In genomic region chr16:66618588-66618987, GRCh38 we compare ENCODE assay signal across 12 cellular contexts. TPM values are rescaled to one million over a fixed set of nuclear protein-coding genes. Genes with fewer than 3 reads are reported as not detected.
A peak's percentile ranks its signal among the peaks of the same experiment; 100 is the strongest.
DNase-seq lines count a peak whose midpoint lies in the region; ATAC-seq and TF ChIP-seq lines count a peak whose summit lies in the region.
"Had no signal": no experiment of that assay in that cellular context is flagged by ENCODE, and none has a peak within 500 bp of the region (broad histone marks: within the 10 kb centered on the region; RNA-seq: fewer than 3 reads in every experiment).

No MANE protein-coding gene starts in this region.

- CTCF ChIA-PET in RWPE1 (lab: Yijun Ruan, JAX) = interaction anchor here (0.6 to 2.8 kb wide), 3 partner anchors 10 to 824 kb away, joined by 3 to 20 read pairs (median 9); no protein-coding TSS in a partner anchor

- in situ Hi-C loops in Caki2 (cut with HindIII; ENCODE audit: low pct_unique_long_range_greater_than_20kb, low sequenced_read_pairs) = no loop called here

- no peaks in the 10 kb centered on the region for H3K36me3 ChIP-seq in prostate gland
- H3K36me3 ChIP-seq: right lobe of liver, uterus had no signal

- H3K27me3 Mint-ChIP-seq in activated T-helper 2 cell treated with anti-CD3 and anti-CD28 coated beads, Interferon-gamma antibody, Interleukin-2, Interleukin-4, amounts not matched to agents 10 μg/mL and 5 μg/mL and 100 μg/mL, durations not matched to agents 14 hours and 24 hours and 36 hours (ENCODE audit: low read depth) = no peaks in the 10 kb centered on the region

- 17% methylated on average over 7 of the region's 8 CpGs for WGBS in prostate gland

- H3K4me1 ChIP-seq in prostate gland (replicated peaks) = peaks cover 6% of the 10 kb centered on the region

- no peak overlapping the region for H3K4me3 ChIP-seq in prostate gland
- H3K4me3 ChIP-seq: esophagus muscularis mucosa, right lobe of liver, uterus had no signal

- TF ChIP-seq CTCF in RWPE1 (conservative IDR thresholded peaks at IDR 0.05; ENCODE audit: low read depth) (no peak), prostate gland (IDR thresholded peaks at IDR 0.05) (no peak)

- DNase-seq in Caki2 (ENCODE audit: low read depth) = peak; percentile 79
- peak; percentile 88 for DNase-seq in RWPE1 (ENCODE audit: low spot score)
- peak; percentile 89 for DNase-seq in fibroblast of gingiva (ENCODE audit: low read depth)
- no peak for DNase-seq in prostate gland (ENCODE audit: low spot score)
- no peak for DNase-seq in NCI-H146 (lab: John Stamatoyannopoulos, UW)
- DNase-seq in activated T-helper 2 cell treated with anti-CD3 and anti-CD28 coated beads, Interferon-gamma antibody, Interleukin-2, Interleukin-4, amounts not matched to agents 10 μg/mL and 5 μg/mL and 100 μg/mL, durations not matched to agents 14 hours and 24 hours and 36 hours (ENCODE audit: low spot score) = no peak
- DNase-seq in DMS153 (lab: John Stamatoyannopoulos, UW) = no peak
- DNase-seq: right lobe of liver had no signal

- H3K36me3 Mint-ChIP-seq in activated T-helper 2 cell treated with anti-CD3 and anti-CD28 coated beads, Interferon-gamma antibody, Interleukin-2, Interleukin-4, amounts not matched to agents 10 μg/mL and 5 μg/mL and 100 μg/mL, durations not matched to agents 14 hours and 24 hours and 36 hours (ENCODE audit: low read depth) = peaks cover 4% of the 10 kb centered on the region

- TF ChIP-seq POLR2A in prostate gland (IDR thresholded peaks at IDR 0.05) = no peak

- POLR2A ChIA-PET in RWPE1 (lab: Yijun Ruan, JAX; ENCODE audit: low non-redundant PET) = interaction anchor here (0.8 kb wide), 1 partner anchor 10 kb away, joined by 3 read pairs; no protein-coding TSS in a partner anchor

- no peaks in the 10 kb centered on the region for H3K9me3 ChIP-seq in prostate gland
- H3K9me3 ChIP-seq: esophagus muscularis mucosa, right lobe of liver, uterus had no signal

- H3K27ac Mint-ChIP-seq in activated T-helper 2 cell treated with anti-CD3 and anti-CD28 coated beads, Interferon-gamma antibody, Interleukin-2, Interleukin-4, amounts not matched to agents 10 μg/mL and 5 μg/mL and 100 μg/mL, durations not matched to agents 14 hours and 24 hours and 36 hours = no peak overlapping the region
- H3K27ac Mint-ChIP-seq: IgD-negative memory B cell had no signal

- no peaks in the 10 kb centered on the region for H3K9me3 Mint-ChIP-seq in activated T-helper 2 cell treated with anti-CD3 and anti-CD28 coated beads, Interferon-gamma antibody, Interleukin-2, Interleukin-4, amounts not matched to agents 10 μg/mL and 5 μg/mL and 100 μg/mL, durations not matched to agents 14 hours and 24 hours and 36 hours
- H3K9me3 Mint-ChIP-seq: IgD-negative memory B cell had no signal

- peaks cover 3% of the 10 kb centered on the region for H3K4me1 Mint-ChIP-seq in activated T-helper 2 cell treated with anti-CD3 and anti-CD28 coated beads, Interferon-gamma antibody, Interleukin-2, Interleukin-4, amounts not matched to agents 10 μg/mL and 5 μg/mL and 100 μg/mL, durations not matched to agents 14 hours and 24 hours and 36 hours (ENCODE audit: low read depth)
- H3K4me1 Mint-ChIP-seq: IgD-negative memory B cell had no signal

- ATAC-seq in GM19023 (IDR thresholded peaks at IDR 0.05; ENCODE audit: unreplicated experiment) = no peak

- H3K27me3 ChIP-seq in prostate gland (replicated peaks; ENCODE audit: insufficient read depth) = no peaks in the 10 kb centered on the region
- H3K27me3 ChIP-seq: esophagus muscularis mucosa, right lobe of liver, uterus had no signal

- intact Hi-C loops in prostate gland (cut with DNase I) = no loop called here
- intact Hi-C loops in activated T-helper 2 cell treated with anti-CD3 and anti-CD28 coated beads, Interferon-gamma antibody, Interleukin-2, Interleukin-4, amounts not matched to agents 10 μg/mL and 5 μg/mL and 100 μg/mL, durations not matched to agents 14 hours and 24 hours and 36 hours (cut with micrococcal nuclease) = no loop called here

- H3K4me3 Mint-ChIP-seq in activated T-helper 2 cell treated with anti-CD3 and anti-CD28 coated beads, Interferon-gamma antibody, Interleukin-2, Interleukin-4, amounts not matched to agents 10 μg/mL and 5 μg/mL and 100 μg/mL, durations not matched to agents 14 hours and 24 hours and 36 hours (ENCODE audit: low read depth) = no peak overlapping the region
- H3K4me3 Mint-ChIP-seq: IgD-negative memory B cell had no signal

- peak overlapping the region; percentile 93 for H3K27ac ChIP-seq in RWPE1
- peak overlapping the region; percentile 30 to 47 for H3K27ac ChIP-seq in prostate gland

RNA-seq across cellular contexts. Expression of gene CMTM3, which starts 14.1 kb away (rescaled TPM):
- 46.9 and 68.3 TPM in 2 replicates for total RNA-seq in Caki2 (2014; rRNA removed; shearing (Covaris generic); ENCODE audit: low replicate concordance)
- total RNA-seq in prostate gland = 100 to 1,000 TPM in 1 of 2 donors, 10 to 100 TPM in 1; 10.7 to 133 TPM
- 90.6 and 96.4 TPM in 2 replicates for total RNA-seq in activated T-helper 2 cell treated with anti-CD3 and anti-CD28 coated beads, Interferon-gamma antibody, Interleukin-2, Interleukin-4, amounts not matched to agents 10 μg/mL and 5 μg/mL and 100 μg/mL, durations not matched to agents 14 hours and 24 hours and 36 hours

RNA-seq across cellular contexts. Expression of gene CMTM2, which starts 39.3 kb away (rescaled TPM):
- not detected in 2 replicates for total RNA-seq in Caki2 (2014; rRNA removed; shearing (Covaris generic); ENCODE audit: low replicate concordance)
- total RNA-seq in prostate gland = 10 to 100 TPM in 1 of 2 donors, not detected in 1; 62.9 TPM
- total RNA-seq in activated T-helper 2 cell treated with anti-CD3 and anti-CD28 coated beads, Interferon-gamma antibody, Interleukin-2, Interleukin-4, amounts not matched to agents 10 μg/mL and 5 μg/mL and 100 μg/mL, durations not matched to agents 14 hours and 24 hours and 36 hours = 0.30 and 0.53 TPM in 2 replicates

RNA-seq across cellular contexts. Expression of gene CMTM1, which starts 52.3 kb away (rescaled TPM):
- 0.52 and 1.5 TPM in 2 replicates for total RNA-seq in Caki2 (2014; rRNA removed; shearing (Covaris generic); ENCODE audit: low replicate concordance)
- 1 to 10 TPM; 1.5 to 2.6 TPM for total RNA-seq in prostate gland
- total RNA-seq in activated T-helper 2 cell treated with anti-CD3 and anti-CD28 coated beads, Interferon-gamma antibody, Interleukin-2, Interleukin-4, amounts not matched to agents 10 μg/mL and 5 μg/mL and 100 μg/mL, durations not matched to agents 14 hours and 24 hours and 36 hours = 9.1 and 10.7 TPM in 2 replicates

Comparison
In these comparisons a context has a peak if more than half of its experiments do, and no peak if none do; other contexts are left out.
1. DNase-seq: peak in Caki2 (single experiment), RWPE1 (single experiment) and fibroblast of gingiva (single experiment); none in prostate gland (single experiment), NCI-H146 (single experiment), activated T-helper 2 cell treated with anti-CD3 and anti-CD28 coated beads, Interferon-gamma antibody, Interleukin-2, Interleukin-4, amounts not matched to agents 10 μg/mL and 5 μg/mL and 100 μg/mL, durations not matched to agents 14 hours and 24 hours and 36 hours (single experiment) and DMS153 (single experiment).